23 cellular contexts compared by ENCODE assay signal in the genomic region with DNA sequence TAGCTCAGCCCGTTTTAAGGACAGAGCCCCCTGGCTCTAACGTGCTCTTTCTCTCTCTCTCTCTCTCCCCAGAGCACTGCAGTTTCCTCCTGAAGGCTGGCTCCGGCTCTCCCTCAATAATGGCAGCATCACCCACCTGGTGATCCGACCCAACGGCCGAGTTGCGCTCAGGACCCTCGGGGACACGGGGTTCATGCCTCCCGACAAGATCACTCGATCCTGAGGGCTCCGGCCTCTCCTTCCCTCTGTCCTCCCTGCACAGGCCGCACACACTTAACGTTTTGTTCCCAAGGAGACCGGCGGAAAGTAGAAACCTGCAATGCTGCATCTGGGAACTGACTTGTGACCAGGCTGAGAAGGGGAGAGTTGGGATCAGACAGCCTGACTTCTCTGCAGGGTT.
"Had no signal": no experiment of that assay in that cellular context is flagged by ENCODE, and none has a peak within 500 bp of the region (broad histone marks: within the 10 kb centered on the region; RNA-seq: fewer than 3 reads in every experiment).

No MANE protein-coding gene starts in this region.

- DNase-seq: activated B cell treated with CpG ODN at 0.5 μM for 24 hours; activated CD4-positive, alpha-beta T cell treated with anti-CD3 and anti-CD28 coated beads for 4 hours; activated CD4-positive, alpha-beta T cell treated with anti-CD3 and anti-CD28 coated beads, Interleukin-2, amount 50 U/mL, for 48 hours; activated naive CD4-positive, alpha-beta T cell treated with Interleukin-2 at 50 U/mL for 16 hours; anterior cingulate cortex; dermis blood vessel endothelial cell; effector CD8-positive, alpha-beta T cell; foreskin keratinocyte; kidney; lower lobe of right lung; mesendoderm; mucosa of descending colon; occipital lobe; sigmoid colon; stimulated activated CD4-positive, alpha-beta T cell treated with anti-CD3 and anti-CD28 coated beads, Interleukin-15, amount 100 ng/mL, for 24 hours; stimulated activated naive CD4-positive, alpha-beta T cell treated with Interleukin-2 at 50 U/mL for 16 hours; substantia nigra; SW 1271; T-helper 17 cell; thyroid gland had no signal

- H3K4me1 ChIP-seq: foreskin keratinocyte, lower lobe of right lung, sigmoid colon, thyroid gland had no signal

- H3K9me3 ChIP-seq: lower lobe of right lung, mucosa of descending colon, sigmoid colon, thyroid gland had no signal

- H3K4me3 ChIP-seq: lower lobe of right lung, mucosa of descending colon, sigmoid colon, smooth muscle cell, thyroid gland had no signal

- H3K27me3 ChIP-seq: foreskin keratinocyte, sigmoid colon, thyroid gland had no signal

- H3K9me3 Mint-ChIP-seq: activated B cell treated with CpG ODN at 0.5 μM for 24 hours; activated T-helper 17 cell treated with anti-CD3 and anti-CD28 coated beads, Interleukin-2, amount 50 U/mL, for 72 hours; brain had no signal

- H3K4me3 Mint-ChIP-seq: activated B cell treated with CpG ODN at 0.5 μM for 24 hours; activated T-helper 17 cell treated with anti-CD3 and anti-CD28 coated beads, Interleukin-2, amount 50 U/mL, for 72 hours; brain; T-helper 17 cell had no signal

- H3K27ac Mint-ChIP-seq: activated B cell treated with CpG ODN at 0.5 μM for 24 hours; activated T-helper 17 cell treated with anti-CD3 and anti-CD28 coated beads, Interleukin-2, amount 50 U/mL, for 72 hours; T-helper 17 cell had no signal

- H3K4me1 Mint-ChIP-seq: activated B cell treated with CpG ODN at 0.5 μM for 24 hours; activated T-helper 17 cell treated with anti-CD3 and anti-CD28 coated beads, Interleukin-2, amount 50 U/mL, for 72 hours; T-helper 17 cell had no signal

- H3K4me2 ChIP-seq: smooth muscle cell had no signal

- FAIRE-seq: kidney had no signal

- H3K27ac ChIP-seq: foreskin keratinocyte, lower lobe of right lung, sigmoid colon, thyroid gland had no signal

- H3K27me3 Mint-ChIP-seq: activated B cell treated with CpG ODN at 0.5 μM for 24 hours; activated T-helper 17 cell treated with anti-CD3 and anti-CD28 coated beads, Interleukin-2, amount 50 U/mL, for 72 hours; brain; T-helper 17 cell had no signal

- ATAC-seq: activated T-helper 17 cell treated with anti-CD3 and anti-CD28 coated beads, Interleukin-2, amount 50 U/mL, for 72 hours; foreskin keratinocyte; lower lobe of right lung; mucosa of descending colon; T-helper 17 cell had no signal
